ENCODE assay signal across 2 cellular contexts in the genomic region with DNA sequence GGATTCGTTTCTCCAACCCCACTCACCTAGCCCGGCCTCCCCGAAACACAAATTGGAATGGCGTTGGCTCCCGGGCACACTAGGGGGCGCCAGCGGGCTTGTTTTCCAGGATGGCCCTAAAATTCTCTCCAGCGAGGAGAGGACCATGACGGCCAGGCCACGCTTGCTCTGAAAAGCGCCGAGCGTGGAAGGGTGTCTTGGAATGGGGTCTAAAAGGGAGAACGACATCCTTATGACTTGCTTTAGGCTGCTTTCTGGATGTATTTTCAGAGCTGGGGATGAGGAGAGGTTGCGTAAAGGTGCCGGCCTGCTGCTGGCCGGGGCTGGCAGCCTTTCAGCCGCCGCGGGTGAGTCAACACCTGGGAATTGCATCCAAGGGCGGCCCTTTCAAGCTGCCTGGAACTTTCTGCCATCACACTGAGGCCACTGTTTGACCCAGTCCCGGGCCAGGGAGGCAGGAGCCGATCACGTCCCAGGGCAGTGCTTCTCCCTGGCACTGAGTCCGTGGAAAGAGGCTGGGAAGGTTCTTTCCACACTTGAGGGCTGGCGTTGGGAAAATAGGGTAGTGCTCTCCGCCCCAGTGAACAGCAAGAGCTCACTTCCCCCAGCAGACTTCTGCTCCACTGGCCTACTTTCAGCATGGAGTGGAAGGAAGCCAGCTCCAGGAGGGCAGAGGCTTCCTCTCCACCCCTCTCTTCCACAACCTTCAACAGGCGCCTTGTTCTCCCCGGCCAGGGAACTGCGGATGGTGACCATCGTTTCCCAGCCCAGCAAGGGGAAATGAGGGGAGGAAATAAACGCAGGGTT.
TF ChIP-seq lines count a peak whose summit lies in the region.

No MANE protein-coding gene starts in this region.

TF ChIP-seq in GM23338, 12 proteins besides CTCF, POLR2A, EP300 and RAD21 (continued from another document):
- TF ChIP-seq, protein P1, sequence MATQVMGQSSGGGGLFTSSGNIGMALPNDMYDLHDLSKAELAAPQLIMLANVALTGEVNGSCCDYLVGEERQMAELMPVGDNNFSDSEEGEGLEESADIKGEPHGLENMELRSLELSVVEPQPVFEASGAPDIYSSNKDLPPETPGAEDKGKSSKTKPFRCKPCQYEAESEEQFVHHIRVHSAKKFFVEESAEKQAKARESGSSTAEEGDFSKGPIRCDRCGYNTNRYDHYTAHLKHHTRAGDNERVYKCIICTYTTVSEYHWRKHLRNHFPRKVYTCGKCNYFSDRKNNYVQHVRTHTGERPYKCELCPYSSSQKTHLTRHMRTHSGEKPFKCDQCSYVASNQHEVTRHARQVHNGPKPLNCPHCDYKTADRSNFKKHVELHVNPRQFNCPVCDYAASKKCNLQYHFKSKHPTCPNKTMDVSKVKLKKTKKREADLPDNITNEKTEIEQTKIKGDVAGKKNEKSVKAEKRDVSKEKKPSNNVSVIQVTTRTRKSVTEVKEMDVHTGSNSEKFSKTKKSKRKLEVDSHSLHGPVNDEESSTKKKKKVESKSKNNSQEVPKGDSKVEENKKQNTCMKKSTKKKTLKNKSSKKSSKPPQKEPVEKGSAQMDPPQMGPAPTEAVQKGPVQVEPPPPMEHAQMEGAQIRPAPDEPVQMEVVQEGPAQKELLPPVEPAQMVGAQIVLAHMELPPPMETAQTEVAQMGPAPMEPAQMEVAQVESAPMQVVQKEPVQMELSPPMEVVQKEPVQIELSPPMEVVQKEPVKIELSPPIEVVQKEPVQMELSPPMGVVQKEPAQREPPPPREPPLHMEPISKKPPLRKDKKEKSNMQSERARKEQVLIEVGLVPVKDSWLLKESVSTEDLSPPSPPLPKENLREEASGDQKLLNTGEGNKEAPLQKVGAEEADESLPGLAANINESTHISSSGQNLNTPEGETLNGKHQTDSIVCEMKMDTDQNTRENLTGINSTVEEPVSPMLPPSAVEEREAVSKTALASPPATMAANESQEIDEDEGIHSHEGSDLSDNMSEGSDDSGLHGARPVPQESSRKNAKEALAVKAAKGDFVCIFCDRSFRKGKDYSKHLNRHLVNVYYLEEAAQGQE (IDR thresholded peaks at IDR 0.05; ENCODE audit: unreplicated experiment): no peak
- TF ChIP-seq EZH2 (IDR thresholded peaks at IDR 0.05; ENCODE audit: low read depth, unreplicated experiment): no peak
- TF ChIP-seq NANOG (IDR thresholded peaks at IDR 0.05; ENCODE audit: borderline replicate concordance): no peak

TF ChIP-seq in SK-N-SH treated with all-trans-retinoic acid at 6 μM for 48 hours, 23 proteins besides CTCF, POLR2A, EP300 and RAD21 (continued from another document):
- TF ChIP-seq CREB5 (CRISPR knock-in tag; IDR thresholded peaks at IDR 0.05; ENCODE audit: low read depth) (no peak), ZFP30 (CRISPR knock-in tag; IDR thresholded peaks at IDR 0.05) (no peak), ZNF8 (CRISPR knock-in tag; IDR thresholded peaks at IDR 0.05) (no peak)
